10 cellular contexts compared by ENCODE assay signal in the genomic region with DNA sequence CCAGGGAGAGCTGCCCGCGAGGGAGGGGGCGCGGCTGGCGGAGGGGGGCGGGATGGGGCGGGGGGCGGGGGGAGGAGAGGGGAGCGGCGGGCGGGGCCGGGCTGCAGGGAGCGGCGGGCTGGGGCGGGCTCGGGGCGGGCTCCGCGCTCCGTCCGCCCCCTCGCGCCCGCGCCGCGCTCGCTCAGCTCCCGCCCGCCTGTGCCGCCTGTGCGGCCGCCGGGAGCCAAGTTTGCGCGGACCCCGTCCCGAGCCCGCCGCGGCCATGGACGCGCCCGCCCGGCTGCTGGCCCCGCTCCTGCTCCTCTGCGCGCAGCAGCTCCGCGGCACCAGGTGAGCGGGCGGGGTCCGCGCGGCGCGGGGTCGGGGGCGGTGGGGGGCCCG. TPM values are rescaled to one million over a fixed set of nuclear protein-coding genes. Genes with fewer than 3 reads are reported as not detected.
DNase-seq lines count a peak whose midpoint lies in the region; ATAC-seq and TF ChIP-seq lines count a peak whose summit lies in the region.
"Had no signal": no experiment of that assay in that cellular context is flagged by ENCODE, and none has a peak within 500 bp of the region (broad histone marks: within the 10 kb centered on the region; RNA-seq: fewer than 3 reads in every experiment).

GABRD (plus strand) TSS at position 184 of the 381 bp plus-strand sequence; CDS start at position 263, 79 bp downstream.

- POLR2A ChIA-PET in WTC11 (lab: Charles Lee), result interaction anchor here (0.8 kb wide), 1 partner anchor 45 kb away, joined by 3 read pairs; no protein-coding TSS in a partner anchor

- peak within 1 kb of the TSS; percentile 65; the same call in 1 of the 2 replicates for H3K27ac Mint-ChIP-seq in WTC11

- H3K9ac ChIP-seq in iPS-18a (ENCODE audit: low read length), result no peak within 1 kb of the TSS

- CTCF ChIA-PET in WTC11 (lab: Charles Lee), result interaction anchor here (0.8 to 7.9 kb wide), 8 partner anchors 13 to 121 kb away, joined by 3 to 89 read pairs (median 4); partner anchors contain the start of gene CFAP74

- peaks cover 77% of the 10 kb centered on the region for H3K27me3 ChIP-seq in cardiac muscle cell
- peaks cover 36% of the 10 kb centered on the region for H3K27me3 ChIP-seq in iPS-18a (ENCODE audit: control insufficient read depth, insufficient read depth, low read length)
- H3K27me3 ChIP-seq in upper lobe of right lung, result peaks cover 59% of the 10 kb centered on the region

- intact Hi-C loops in Right ventricle myocardium inferior (cut with DNase I) (no loop called here), upper lobe of right lung (cut with DNase I) (no loop called here)

- H3K9me3 ChIP-seq in cardiac muscle cell (ENCODE audit: low read depth) (no peaks in the 10 kb centered on the region), iPS-18a (ENCODE audit: control insufficient read depth, low read depth, low read length) (no peaks in the 10 kb centered on the region), upper lobe of right lung (no peaks in the 10 kb centered on the region)
- H3K9me3 ChIP-seq: ovary, thoracic aorta had no signal

- H3K27ac ChIP-seq in cardiac muscle cell, result no peak within 1 kb of the TSS
- no peak within 1 kb of the TSS for H3K27ac ChIP-seq in iPS-18a (ENCODE audit: low read length)
- no peak within 1 kb of the TSS for H3K27ac ChIP-seq in upper lobe of right lung
- H3K27ac ChIP-seq: ovary had no signal

- H3K4me1 ChIP-seq in cardiac muscle cell (ENCODE audit: low read depth) (no peaks in the 10 kb centered on the region), iPS-18a (ENCODE audit: control insufficient read depth, low read depth, low read length) (no peaks in the 10 kb centered on the region), upper lobe of right lung (peaks cover 5% of the 10 kb centered on the region)

- H3K36me3 ChIP-seq in cardiac muscle cell, result no peaks in the 10 kb centered on the region
- no peaks in the 10 kb centered on the region for H3K36me3 ChIP-seq in iPS-18a (ENCODE audit: control insufficient read depth, low read depth, low read length)
- no peaks in the 10 kb centered on the region for H3K36me3 ChIP-seq in upper lobe of right lung
- H3K36me3 ChIP-seq: ovary, thoracic aorta had no signal

- peak within 1 kb of the TSS; percentile 79 for H3K4me3 Mint-ChIP-seq in WTC11

- H3K4me3 ChIP-seq in cardiac muscle cell (peak within 1 kb of the TSS; percentile 25), iPS-18a (ENCODE audit: low read length) (peak within 1 kb of the TSS; percentile 37), upper lobe of right lung (peak within 1 kb of the TSS; percentile 14)
- H3K4me3 ChIP-seq: ovary, thoracic aorta had no signal

- peaks cover 31% of the 10 kb centered on the region for H3K27me3 Mint-ChIP-seq in WTC11 (ENCODE audit: low read depth)

- no peaks in the 10 kb centered on the region for H3K9me3 Mint-ChIP-seq in WTC11

- H3K36me3 Mint-ChIP-seq in WTC11, result no peaks in the 10 kb centered on the region

- ATAC-seq in Right ventricle myocardium inferior (no peak), WTC11 (peak; percentile 56), upper lobe of right lung (peak; percentile 37), HG02610 (IDR thresholded peaks at IDR 0.05; ENCODE audit: unreplicated experiment) (no peak), HG03469 (IDR thresholded peaks at IDR 0.05; ENCODE audit: unreplicated experiment) (no peak)

- DNase-seq in cardiac muscle cell (ENCODE audit: low read depth in 1 of 2, low spot score in 1 of 2) (peak; percentile 30 to 62), Right ventricle myocardium inferior (ENCODE audit: missing footprints) (no peak), WTC11 (ENCODE audit: low spot score) (peak; percentile 51), upper lobe of right lung (no peak)
- DNase-seq in effector CD8-positive, alpha-beta T cell (lab: John Stamatoyannopoulos, UW), result no peak

- H3K4me1 Mint-ChIP-seq in WTC11, result peaks cover 8% of the 10 kb centered on the region

- TF ChIP-seq CTCF in cardiac muscle cell (IDR thresholded peaks at IDR 0.05; ENCODE audit: low read depth, low read length) (no peak), WTC11 (IDR thresholded peaks at IDR 0.05) (no peak), upper lobe of right lung (IDR thresholded peaks at IDR 0.05) (no peak)

TF ChIP-seq in WTC11, 78 proteins besides CTCF, POLR2A, EP300 and RAD21:
- TF ChIP-seq ZNF219 (CRISPR knock-in tag; IDR thresholded peaks at IDR 0.05; ENCODE audit: borderline replicate concordance) (no peak), ELF4 (CRISPR knock-in tag; IDR thresholded peaks at IDR 0.05; ENCODE audit: low read depth) (no peak)

RNA-seq across cellular contexts. Expression of gene GABRD, which starts in this region (rescaled TPM):
- total RNA-seq in cardiac muscle cell (not detected in 2 replicates), Right ventricle myocardium inferior (0.49 TPM), WTC11 (2021) (1.7 to 2.0 TPM (median 1.8 TPM) in 3 replicates), upper lobe of right lung (2.9 TPM)
- polyA plus RNA-seq in cardiac muscle cell, result not detected in 2 replicates
- total RNA-seq: thoracic aorta had no signal

Comparison
In these comparisons a context has a peak if more than half of its experiments do, and no peak if none do; other contexts are left out.
1. Peak in DNase-seq and H3K4me3 ChIP-seq in cardiac muscle cell; RNA of the gene not detected or under 1 TPM.
2. ATAC-seq: peak in WTC11 (single experiment) and upper lobe of right lung (single experiment); none in Right ventricle myocardium inferior (single experiment), HG02610 (single experiment) and HG03469 (single experiment).
3. Peak in every context shown above with its lines, with median percentiles within 50 percentile points of each other: H3K4me3 ChIP-seq.